In the genomic region with DNA sequence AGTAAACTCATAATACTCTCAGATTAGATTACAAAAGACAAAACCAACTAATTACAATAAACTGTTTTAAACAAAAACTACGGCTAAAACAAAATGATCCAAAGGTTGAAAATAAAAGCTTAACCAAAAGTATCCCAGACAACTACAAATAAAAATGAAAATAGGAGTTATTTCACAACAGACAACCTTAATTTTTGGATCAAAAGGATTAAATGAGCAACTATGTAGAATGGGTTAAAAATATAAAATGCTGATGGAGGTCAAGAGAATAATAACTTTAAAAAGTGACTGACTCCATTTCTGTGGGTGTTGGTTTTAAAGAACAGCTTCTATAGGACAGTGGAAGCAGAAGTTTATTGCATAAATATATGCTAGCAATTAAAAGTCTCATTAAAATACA, we compare ENCODE assay signal across 1 cellular context.
TF ChIP-seq lines count a peak whose summit lies in the region.

No MANE protein-coding gene starts in this region.

TF ChIP-seq in A549, 52 proteins besides CTCF, POLR2A, EP300 and RAD21 (continued from another document):
- TF ChIP-seq SMC3 (IDR thresholded peaks at IDR 0.05) (no peak), ZFP36 (IDR thresholded peaks at IDR 0.05; ENCODE audit: borderline replicate concordance, partially characterized antibody) (no peak), HOXA7 (CRISPR knock-in tag; IDR thresholded peaks at IDR 0.05) (no peak)
- TF ChIP-seq, protein P1, sequence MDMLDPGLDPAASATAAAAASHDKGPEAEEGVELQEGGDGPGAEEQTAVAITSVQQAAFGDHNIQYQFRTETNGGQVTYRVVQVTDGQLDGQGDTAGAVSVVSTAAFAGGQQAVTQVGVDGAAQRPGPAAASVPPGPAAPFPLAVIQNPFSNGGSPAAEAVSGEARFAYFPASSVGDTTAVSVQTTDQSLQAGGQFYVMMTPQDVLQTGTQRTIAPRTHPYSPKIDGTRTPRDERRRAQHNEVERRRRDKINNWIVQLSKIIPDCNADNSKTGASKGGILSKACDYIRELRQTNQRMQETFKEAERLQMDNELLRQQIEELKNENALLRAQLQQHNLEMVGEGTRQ (IDR thresholded peaks at IDR 0.05): no peak
